In the genomic region with DNA sequence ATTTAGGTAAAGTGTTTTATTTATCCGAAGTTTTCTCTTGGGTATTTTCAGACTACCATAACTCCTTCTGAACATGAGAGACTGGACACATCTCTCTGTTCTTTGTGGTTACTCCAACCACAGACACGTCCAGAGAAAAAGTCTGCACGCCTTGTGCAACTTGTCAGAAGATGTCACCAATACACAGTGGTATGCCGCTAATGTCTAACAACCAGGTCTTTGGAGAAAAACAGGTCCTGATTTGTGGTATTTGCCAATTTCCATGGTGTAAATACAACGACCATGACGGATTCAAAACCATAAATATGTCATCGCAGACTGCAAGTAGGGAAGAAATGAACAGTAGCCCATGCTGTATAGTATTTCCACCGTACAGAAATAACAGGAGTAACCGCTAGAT, we compare ENCODE assay signal across 17 cellular contexts.
"Had no signal": no experiment of that assay in that cellular context is flagged by ENCODE, and none has a peak within 500 bp of the region (broad histone marks: within the 10 kb centered on the region; RNA-seq: fewer than 3 reads in every experiment).

No MANE protein-coding gene starts in this region.

- H3K27me3 ChIP-seq: esophagus squamous epithelium, ovary had no signal

- H3K4me2 ChIP-seq: smooth muscle cell had no signal

- H3K36me3 Mint-ChIP-seq: memory B cell had no signal

- H3K9me3 ChIP-seq: ovary, psoas muscle had no signal

- H3K27ac ChIP-seq: esophagus squamous epithelium, ovary, psoas muscle had no signal

- H3K27me3 Mint-ChIP-seq: activated CD4-positive, alpha-beta memory T cell treated with anti-CD3 and anti-CD28 coated beads, Interleukin-2, amount 10 ng/mL, durations not matched to agents 7 days and 5 days; activated CD8-positive, alpha-beta memory T cell treated with anti-CD3 and anti-CD28 coated beads, Interleukin-2, amount 10 ng/mL, durations not matched to agents 7 days and 5 days; memory B cell; naive thymus-derived CD4-positive, alpha-beta T cell; stimulated activated naive CD8-positive, alpha-beta T cell treated with anti-CD3 and anti-CD28 coated beads, Interleukin-15, amount 100 ng/mL, for 72 hours had no signal

- ATAC-seq: activated CD8-positive, alpha-beta memory T cell treated with anti-CD3 and anti-CD28 coated beads, Interleukin-2, amount 10 ng/mL, durations not matched to agents 7 days and 5 days; naive thymus-derived CD4-positive, alpha-beta T cell; psoas muscle; right cardiac atrium; stimulated activated naive CD8-positive, alpha-beta T cell treated with anti-CD3 and anti-CD28 coated beads, Interleukin-15, amount 100 ng/mL, for 72 hours had no signal

- DNase-seq: activated B cell treated with CpG ODN at 0.5 μM for 24 hours; activated CD4-positive, alpha-beta memory T cell treated with anti-CD3 and anti-CD28 coated beads, Interleukin-2, amount 10 ng/mL, durations not matched to agents 7 days and 5 days; activated CD4-positive, alpha-beta T cell treated with anti-CD3 and anti-CD28 coated beads for 48 hours; activated CD8-positive, alpha-beta memory T cell treated with anti-CD3 and anti-CD28 coated beads, Interleukin-2, amount 10 ng/mL, durations not matched to agents 7 days and 5 days; activated naive CD4-positive, alpha-beta T cell; activated naive CD8-positive, alpha-beta T cell treated with anti-CD3 and anti-CD28 coated beads for 36 hours; amniotic stem cell; effector memory CD4-positive, alpha-beta T cell; esophagus squamous epithelium; naive thymus-derived CD4-positive, alpha-beta T cell; ovary; psoas muscle; right cardiac atrium; stimulated activated CD4-positive, alpha-beta T cell treated with anti-CD3 and anti-CD28 coated beads, Interleukin-4, amount 100 ng/mL, for 1 hour; stimulated activated naive CD8-positive, alpha-beta T cell treated with anti-CD3 and anti-CD28 coated beads, Interleukin-15, amount 100 ng/mL, for 72 hours had no signal

- H3K4me3 Mint-ChIP-seq: activated B cell treated with CpG ODN at 0.5 μM for 24 hours; activated CD4-positive, alpha-beta memory T cell treated with anti-CD3 and anti-CD28 coated beads, Interleukin-2, amount 10 ng/mL, durations not matched to agents 7 days and 5 days; activated CD8-positive, alpha-beta memory T cell treated with anti-CD3 and anti-CD28 coated beads, Interleukin-2, amount 10 ng/mL, durations not matched to agents 7 days and 5 days; activated naive CD8-positive, alpha-beta T cell treated with anti-CD3 and anti-CD28 coated beads for 36 hours; memory B cell; naive thymus-derived CD4-positive, alpha-beta T cell; stimulated activated naive CD8-positive, alpha-beta T cell treated with anti-CD3 and anti-CD28 coated beads, Interleukin-15, amount 100 ng/mL, for 72 hours had no signal

- H3K27ac Mint-ChIP-seq: activated B cell treated with CpG ODN at 0.5 μM for 24 hours; activated CD4-positive, alpha-beta memory T cell treated with anti-CD3 and anti-CD28 coated beads, Interleukin-2, amount 10 ng/mL, durations not matched to agents 7 days and 5 days; activated CD8-positive, alpha-beta memory T cell treated with anti-CD3 and anti-CD28 coated beads, Interleukin-2, amount 10 ng/mL, durations not matched to agents 7 days and 5 days; activated naive CD8-positive, alpha-beta T cell treated with anti-CD3 and anti-CD28 coated beads for 36 hours; memory B cell; naive thymus-derived CD4-positive, alpha-beta T cell; stimulated activated naive CD8-positive, alpha-beta T cell treated with anti-CD3 and anti-CD28 coated beads, Interleukin-15, amount 100 ng/mL, for 72 hours had no signal

- H3K4me3 ChIP-seq: esophagus squamous epithelium, ovary, psoas muscle, smooth muscle cell had no signal

- H3K36me3 ChIP-seq: esophagus squamous epithelium, ovary had no signal

- H3K4me1 ChIP-seq: psoas muscle had no signal
